19 cellular contexts compared by ENCODE assay signal in the genomic region with DNA sequence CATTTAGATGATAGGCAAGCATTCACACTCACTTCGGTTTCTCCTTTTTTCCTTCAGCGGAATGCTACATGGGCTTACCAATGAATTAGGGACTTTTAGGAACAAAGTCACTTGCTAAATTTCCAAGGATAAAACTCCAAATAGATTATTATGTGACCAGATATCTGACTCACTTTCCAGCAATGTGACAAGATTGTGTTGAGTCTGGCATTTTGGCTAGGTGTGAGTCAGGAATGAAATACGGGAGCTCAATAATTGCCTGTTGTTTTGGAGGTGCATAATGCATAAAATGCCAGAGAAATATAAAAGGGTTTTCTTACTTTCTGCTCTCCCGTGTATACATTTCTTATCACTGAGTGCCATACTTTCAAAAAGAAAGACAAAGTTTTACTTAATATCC.
"Had no signal": no experiment of that assay in that cellular context is flagged by ENCODE, and none has a peak within 500 bp of the region (broad histone marks: within the 10 kb centered on the region; RNA-seq: fewer than 3 reads in every experiment).

No MANE protein-coding gene starts in this region.

- ATAC-seq: foreskin keratinocyte; naive thymus-derived CD8-positive, alpha-beta T cell; sciatic nerve had no signal

- DNase-seq: cortex of kidney; dorsolateral prefrontal cortex; effector CD8-positive, alpha-beta T cell; esophagus squamous epithelium; head of caudate nucleus; hippocampal formation; naive thymus-derived CD8-positive, alpha-beta T cell; posterior cingulate gyrus; stimulated activated CD4-positive, alpha-beta T cell treated with anti-CD3 and anti-CD28 coated beads, Interleukin-2, amount 100 ng/mL, for 24 hours; stimulated activated CD4-positive, alpha-beta T cell treated with anti-CD3 and anti-CD28 coated beads, Interleukin-4, amount 100 ng/mL, for 4 hours; stimulated activated naive CD4-positive, alpha-beta T cell; stomach; substantia nigra; transverse colon had no signal

- H3K9me3 ChIP-seq: esophagus squamous epithelium, stomach, thoracic aorta, transverse colon had no signal

- H3K36me3 ChIP-seq: esophagus squamous epithelium, stomach, transverse colon had no signal

- H3K27ac ChIP-seq: dorsolateral prefrontal cortex, epithelial cell of prostate, esophagus squamous epithelium, foreskin keratinocyte, skin epidermis, stomach, thoracic aorta, transverse colon had no signal

- H3K4me1 ChIP-seq: esophagus squamous epithelium, foreskin keratinocyte had no signal

- H3K4me3 ChIP-seq: dorsolateral prefrontal cortex, esophagus squamous epithelium, skin epidermis, stomach, thoracic aorta, transverse colon had no signal

- H3K27me3 ChIP-seq: dorsolateral prefrontal cortex, esophagus squamous epithelium, foreskin keratinocyte, stomach, transverse colon had no signal
